8 cellular contexts compared by ENCODE assay signal in genomic region chr6:7899046-7899888, GRCh38. TPM values are rescaled to one million over a fixed set of nuclear protein-coding genes. Genes with fewer than 3 reads are reported as not detected.
DNase-seq lines count a peak whose midpoint lies in the region; ATAC-seq and TF ChIP-seq lines count a peak whose summit lies in the region.

No MANE protein-coding gene starts in this region.

- CTCF ChIA-PET in WTC11 (lab: Charles Lee) = interaction anchor here (0.8 kb wide), 1 partner anchor 11 kb away, joined by 4 read pairs; no protein-coding TSS in a partner anchor

- no peaks in the 10 kb centered on the region for H3K4me1 Mint-ChIP-seq in WTC11

- no peak overlapping the region for H3K4me3 Mint-ChIP-seq in WTC11

- POLR2A ChIA-PET in WTC11 (lab: Charles Lee) = no interaction called here

- TF ChIP-seq CTCF in GM13976 (IDR thresholded peaks at IDR 0.05; ENCODE audit: borderline replicate concordance, control extremely low read depth, extremely low read depth, insufficient read depth, missing control alignments) (peak; percentile 35), WTC11 (IDR thresholded peaks at IDR 0.05) (no peak)

- DNase-seq in GM13976 (ENCODE audit: low spot score) (peak; percentile 54), WTC11 (ENCODE audit: low spot score) (peak; percentile 15), midbrain (lab: John Stamatoyannopoulos, UW) (peak; percentile 24), NCI-H345 (lab: John Stamatoyannopoulos, UW) (no peak), HPDE6-E6E7 (ENCODE audit: extremely low spot score) (no peak), KG1 (lab: John Stamatoyannopoulos, UW) (no peak)

- no peaks in the 10 kb centered on the region for H3K27me3 Mint-ChIP-seq in WTC11 (ENCODE audit: low read depth)

- H3K9me3 Mint-ChIP-seq in WTC11 = no peaks in the 10 kb centered on the region

- ATAC-seq in HG02981 (IDR thresholded peaks at IDR 0.05; ENCODE audit: unreplicated experiment) (peak; percentile 50), WTC11 (peak; percentile 64), GM21717 (IDR thresholded peaks at IDR 0.05; ENCODE audit: unreplicated experiment) (no peak)

- H3K36me3 Mint-ChIP-seq in WTC11 = peaks cover 84% of the 10 kb centered on the region

- no peak overlapping the region for H3K27ac Mint-ChIP-seq in WTC11

- in situ Hi-C loops in GM13976 (cut with MboI; ENCODE audit: low sequenced_read_pairs, unreplicated experiment) = no loop called here

TF ChIP-seq in WTC11, 78 proteins besides CTCF, POLR2A, EP300 and RAD21:
- TF ChIP-seq ZSCAN18 (CRISPR knock-in tag; IDR thresholded peaks at IDR 0.05) (no peak), FOXK1 (CRISPR knock-in tag; IDR thresholded peaks at IDR 0.05) (no peak), ATF1 (CRISPR knock-in tag; IDR thresholded peaks at IDR 0.05) (no peak), TEAD4 (CRISPR knock-in tag; IDR thresholded peaks at IDR 0.05) (no peak), KAT7 (CRISPR knock-in tag; IDR thresholded peaks at IDR 0.05; ENCODE audit: borderline replicate concordance) (no peak), ZNF121 (CRISPR knock-in tag; IDR thresholded peaks at IDR 0.05) (no peak)
TF ChIP-seq in WTC11: peak in this region for 0.

RNA-seq across cellular contexts. Expression of gene TXNDC5, which starts 11.3 kb away (rescaled TPM):
- total RNA-seq in WTC11 (2021) = 141 to 149 TPM (median 147 TPM) in 3 replicates

Comparison
In these comparisons a context has a peak if more than half of its experiments do, and no peak if none do; other contexts are left out.
1. DNase-seq: peak in GM13976 (single experiment), WTC11 (single experiment) and midbrain (single experiment); none in NCI-H345 (single experiment), HPDE6-E6E7 (single experiment) and KG1 (single experiment).